In genomic region chr6:159271257-159271656, GRCh38 we compare ENCODE assay signal across 8 cellular contexts.
"Had no signal": no experiment of that assay in that cellular context is flagged by ENCODE, and none has a peak within 500 bp of the region (broad histone marks: within the 10 kb centered on the region; RNA-seq: fewer than 3 reads in every experiment).

No MANE protein-coding gene starts in this region.

- ATAC-seq: GM12878 had no signal

- DNase-seq: GDM1, GF-D8 had no signal

- H3K4me3 ChIP-seq: GM12878 had no signal

- FAIRE-seq: G401.6, GM12878, GM12891, GM12892, GM18507, GM19239 had no signal
